Comparison of ENCODE assay signal across 14 cellular contexts in the genomic region with DNA sequence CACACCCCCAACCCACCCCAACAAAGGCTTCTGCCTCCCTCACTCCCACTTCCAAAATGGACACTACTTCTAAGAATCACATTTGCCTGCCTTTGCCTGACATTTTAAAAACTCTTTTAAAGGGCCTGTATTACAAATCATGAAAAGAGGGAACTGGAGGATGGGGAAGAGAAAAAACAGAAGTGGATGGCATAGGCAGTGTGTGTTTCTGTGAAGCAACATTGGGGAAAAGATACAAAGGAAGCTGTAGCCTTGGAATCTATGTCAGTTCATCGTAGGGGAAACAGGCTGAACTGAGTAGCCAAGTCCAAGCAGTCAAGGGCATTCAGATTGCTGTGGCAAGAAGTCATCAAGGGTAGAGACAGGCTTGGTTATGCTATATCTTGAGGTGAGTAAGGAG.
DNase-seq lines count a peak whose midpoint lies in the region; ATAC-seq and TF ChIP-seq lines count a peak whose summit lies in the region.
"Had no signal": no experiment of that assay in that cellular context is flagged by ENCODE, and none has a peak within 500 bp of the region (broad histone marks: within the 10 kb centered on the region; RNA-seq: fewer than 3 reads in every experiment).

No MANE protein-coding gene starts in this region.

- H3K27ac ChIP-seq in neutrophil: peak overlapping the region; percentile 70
- H3K27ac ChIP-seq: epithelial cell of prostate had no signal

- H3K27ac Mint-ChIP-seq in activated CD8-positive, alpha-beta T cell treated with anti-CD3 and anti-CD28 coated beads for 36 hours: peak overlapping the region; percentile 80
- H3K27ac Mint-ChIP-seq in activated CD8-positive, alpha-beta T cell treated with anti-CD3 and anti-CD28 coated beads, Interleukin-2, amount 10 ng/mL, durations not matched to agents 7 days and 5 days: no peak overlapping the region
- peak overlapping the region; percentile 84 to 90 for H3K27ac Mint-ChIP-seq in effector memory CD8-positive, alpha-beta T cell
- H3K27ac Mint-ChIP-seq in stimulated activated memory B cell treated with anti-CD40 and anti-IgM and Interleukin-4, amounts not matched to agents 10 μg/mL and 1 μg/mL and 100 μg/mL, for 72 hours: no peak overlapping the region

- no peak overlapping the region for H3K4me3 Mint-ChIP-seq in activated CD8-positive, alpha-beta T cell treated with anti-CD3 and anti-CD28 coated beads for 36 hours
- no peak overlapping the region for H3K4me3 Mint-ChIP-seq in activated CD8-positive, alpha-beta T cell treated with anti-CD3 and anti-CD28 coated beads, Interleukin-2, amount 10 ng/mL, durations not matched to agents 7 days and 5 days
- peak overlapping the region; percentile 11 to 16 for H3K4me3 Mint-ChIP-seq in effector memory CD8-positive, alpha-beta T cell
- H3K4me3 Mint-ChIP-seq in stimulated activated memory B cell treated with anti-CD40 and anti-IgM and Interleukin-4, amounts not matched to agents 10 μg/mL and 1 μg/mL and 100 μg/mL, for 72 hours: no peak overlapping the region
- H3K4me3 Mint-ChIP-seq: activated CD4-positive, alpha-beta T cell treated with anti-CD3 and anti-CD28 coated beads, Interleukin-2, amount 10 ng/mL, durations not matched to agents 7 days and 5 days; neural crest cell had no signal

- no peaks in the 10 kb centered on the region for H3K9me3 ChIP-seq in neutrophil

- no peaks in the 10 kb centered on the region for H3K27me3 ChIP-seq in neutrophil

- POLR2A ChIA-PET in activated CD8-positive, alpha-beta T cell treated with anti-CD3 and anti-CD28 coated beads for 36 hours (lab: Charles Lee): interaction anchor here (0.6 to 1.2 kb wide), 2 partner anchors 12 to 272 kb away, joined by 3 to 4 read pairs; no protein-coding TSS in a partner anchor
- POLR2A ChIA-PET in activated CD8-positive, alpha-beta T cell treated with anti-CD3 and anti-CD28 coated beads, Interleukin-2, amount 10 ng/mL, durations not matched to agents 7 days and 5 days (lab: Charles Lee): no interaction called here

- H3K36me3 ChIP-seq in neutrophil: no peaks in the 10 kb centered on the region

- CTCF ChIA-PET in activated CD8-positive, alpha-beta T cell treated with anti-CD3 and anti-CD28 coated beads for 36 hours (lab: Charles Lee): interaction anchor here (1.9 to 2.6 kb wide), 2 partner anchors 13 to 60 kb away, joined by 4 to 7 read pairs; no protein-coding TSS in a partner anchor
- CTCF ChIA-PET in activated CD8-positive, alpha-beta T cell treated with anti-CD3 and anti-CD28 coated beads, Interleukin-2, amount 10 ng/mL, durations not matched to agents 7 days and 5 days (lab: Charles Lee): interaction anchor here (1.5 kb wide), 1 partner anchor 53 kb away, joined by 3 read pairs; no protein-coding TSS in a partner anchor

- intact Hi-C loops in activated CD8-positive, alpha-beta T cell treated with anti-CD3 and anti-CD28 coated beads for 36 hours (cut with micrococcal nuclease): no loop called here

- H3K4me1 ChIP-seq in neutrophil (ENCODE audit: control insufficient read depth in 1 of 2, insufficient read depth in 1 of 2, low read depth in 1 of 2, low read length in 1 of 2): peaks cover 31% of the 10 kb centered on the region in 2 experiments

- H3K27me3 Mint-ChIP-seq in activated CD8-positive, alpha-beta T cell treated with anti-CD3 and anti-CD28 coated beads for 36 hours: no peaks in the 10 kb centered on the region
- no peaks in the 10 kb centered on the region for H3K27me3 Mint-ChIP-seq in activated CD8-positive, alpha-beta T cell treated with anti-CD3 and anti-CD28 coated beads, Interleukin-2, amount 10 ng/mL, durations not matched to agents 7 days and 5 days (ENCODE audit: low read depth)
- H3K27me3 Mint-ChIP-seq in effector memory CD8-positive, alpha-beta T cell: no peaks in the 10 kb centered on the region
- H3K27me3 Mint-ChIP-seq in stimulated activated memory B cell treated with anti-CD40 and anti-IgM and Interleukin-4, amounts not matched to agents 10 μg/mL and 1 μg/mL and 100 μg/mL, for 72 hours: no peaks in the 10 kb centered on the region
- H3K27me3 Mint-ChIP-seq: activated CD4-positive, alpha-beta T cell treated with anti-CD3 and anti-CD28 coated beads, Interleukin-2, amount 10 ng/mL, durations not matched to agents 7 days and 5 days had no signal

- no peak for DNase-seq in activated CD8-positive, alpha-beta T cell treated with anti-CD3 and anti-CD28 coated beads for 36 hours
- no peak for DNase-seq in activated CD8-positive, alpha-beta T cell treated with anti-CD3 and anti-CD28 coated beads, Interleukin-2, amount 10 ng/mL, durations not matched to agents 7 days and 5 days
- peak; percentile 81 for DNase-seq in MV-4-11 (lab: John Stamatoyannopoulos, UW)
- DNase-seq in effector memory CD8-positive, alpha-beta T cell: no peak
- no peak for DNase-seq in NCI-H345 treated with DMSO at 0.1 percent for 48 hours (lab: John Stamatoyannopoulos, UW; ENCODE audit: unreplicated experiment)
- DNase-seq: activated CD4-positive, alpha-beta T cell treated with anti-CD3 and anti-CD28 coated beads, Interleukin-2, amount 10 ng/mL, durations not matched to agents 7 days and 5 days; activated naive CD4-positive, alpha-beta T cell treated with Interleukin-2 at 50 U/mL for 16 hours; NCI-H2227 treated with DMSO at 0.1 percent for 48 hours had no signal

- ATAC-seq in activated CD8-positive, alpha-beta T cell treated with anti-CD3 and anti-CD28 coated beads for 36 hours: no peak
- no peak for ATAC-seq in activated CD8-positive, alpha-beta T cell treated with anti-CD3 and anti-CD28 coated beads, Interleukin-2, amount 10 ng/mL, durations not matched to agents 7 days and 5 days
- no peak for ATAC-seq in effector memory CD8-positive, alpha-beta T cell (replicated peaks)
- ATAC-seq in HG03097 (IDR thresholded peaks at IDR 0.05; ENCODE audit: low FRiP score, unreplicated experiment): no peak
- no peak for ATAC-seq in stimulated activated memory B cell treated with anti-CD40 and anti-IgM and Interleukin-4, amounts not matched to agents 10 μg/mL and 1 μg/mL and 100 μg/mL, for 72 hours
- ATAC-seq: Panc1 had no signal

- no peak overlapping the region for H3K4me3 ChIP-seq in neutrophil (ENCODE audit: low read depth in 1 of 2, low read length in 1 of 2)

- peaks cover 53% of the 10 kb centered on the region for H3K4me1 Mint-ChIP-seq in activated CD8-positive, alpha-beta T cell treated with anti-CD3 and anti-CD28 coated beads for 36 hours (ENCODE audit: low read depth)
- H3K4me1 Mint-ChIP-seq in activated CD8-positive, alpha-beta T cell treated with anti-CD3 and anti-CD28 coated beads, Interleukin-2, amount 10 ng/mL, durations not matched to agents 7 days and 5 days (ENCODE audit: low read depth): peaks cover 30% of the 10 kb centered on the region
- peaks cover 48 to 55% of the 10 kb centered on the region in 2 donors for H3K4me1 Mint-ChIP-seq in effector memory CD8-positive, alpha-beta T cell (ENCODE audit: low read depth in 2 of 2)
- peaks cover 29% of the 10 kb centered on the region for H3K4me1 Mint-ChIP-seq in stimulated activated memory B cell treated with anti-CD40 and anti-IgM and Interleukin-4, amounts not matched to agents 10 μg/mL and 1 μg/mL and 100 μg/mL, for 72 hours

- peaks cover 9% of the 10 kb centered on the region for H3K9me3 Mint-ChIP-seq in activated CD8-positive, alpha-beta T cell treated with anti-CD3 and anti-CD28 coated beads for 36 hours
- H3K9me3 Mint-ChIP-seq in activated CD8-positive, alpha-beta T cell treated with anti-CD3 and anti-CD28 coated beads, Interleukin-2, amount 10 ng/mL, durations not matched to agents 7 days and 5 days (ENCODE audit: insufficient read depth): peaks cover 8% of the 10 kb centered on the region
- peaks cover 0 to 6% of the 10 kb centered on the region in 2 donors for H3K9me3 Mint-ChIP-seq in effector memory CD8-positive, alpha-beta T cell
- H3K9me3 Mint-ChIP-seq in stimulated activated memory B cell treated with anti-CD40 and anti-IgM and Interleukin-4, amounts not matched to agents 10 μg/mL and 1 μg/mL and 100 μg/mL, for 72 hours: no peaks in the 10 kb centered on the region

- peaks cover 22% of the 10 kb centered on the region for H3K36me3 Mint-ChIP-seq in activated CD8-positive, alpha-beta T cell treated with anti-CD3 and anti-CD28 coated beads for 36 hours (ENCODE audit: low read depth)
- peaks cover 15% of the 10 kb centered on the region for H3K36me3 Mint-ChIP-seq in activated CD8-positive, alpha-beta T cell treated with anti-CD3 and anti-CD28 coated beads, Interleukin-2, amount 10 ng/mL, durations not matched to agents 7 days and 5 days (ENCODE audit: low read depth)
- peaks cover 8% of the 10 kb centered on the region for H3K36me3 Mint-ChIP-seq in effector memory CD8-positive, alpha-beta T cell (ENCODE audit: insufficient read depth)
- peaks cover 5% of the 10 kb centered on the region for H3K36me3 Mint-ChIP-seq in stimulated activated memory B cell treated with anti-CD40 and anti-IgM and Interleukin-4, amounts not matched to agents 10 μg/mL and 1 μg/mL and 100 μg/mL, for 72 hours

- TF ChIP-seq CTCF in activated CD8-positive, alpha-beta T cell treated with anti-CD3 and anti-CD28 coated beads for 36 hours (IDR thresholded peaks at IDR 0.05): no peak
- TF ChIP-seq CTCF in neutrophil (IDR thresholded peaks at IDR 0.05): no peak

Comparison
In these comparisons a context has a peak if more than half of its experiments do, and no peak if none do; other contexts are left out.
1. H3K27ac Mint-ChIP-seq: peak in activated CD8-positive, alpha-beta T cell treated with anti-CD3 and anti-CD28 coated beads for 36 hours (single experiment) and effector memory CD8-positive, alpha-beta T cell (2 of 2); none in activated CD8-positive, alpha-beta T cell treated with anti-CD3 and anti-CD28 coated beads, Interleukin-2, amount 10 ng/mL, durations not matched to agents 7 days and 5 days (single experiment) and stimulated activated memory B cell treated with anti-CD40 and anti-IgM and Interleukin-4, amounts not matched to agents 10 μg/mL and 1 μg/mL and 100 μg/mL, for 72 hours (single experiment).
2. H3K4me3 Mint-ChIP-seq: peak in effector memory CD8-positive, alpha-beta T cell (2 of 2); none in activated CD8-positive, alpha-beta T cell treated with anti-CD3 and anti-CD28 coated beads for 36 hours (single experiment), activated CD8-positive, alpha-beta T cell treated with anti-CD3 and anti-CD28 coated beads, Interleukin-2, amount 10 ng/mL, durations not matched to agents 7 days and 5 days (single experiment) and stimulated activated memory B cell treated with anti-CD40 and anti-IgM and Interleukin-4, amounts not matched to agents 10 μg/mL and 1 μg/mL and 100 μg/mL, for 72 hours (single experiment).